8 cellular contexts compared by ENCODE assay signal in genomic region chr19:4567584-4568071, GRCh38. TPM values are rescaled to one million over a fixed set of nuclear protein-coding genes. Genes with fewer than 3 reads are reported as not detected.
A peak's percentile ranks its signal among the peaks of the same experiment; 100 is the strongest.
DNase-seq lines count a peak whose midpoint lies in the region; ATAC-seq and TF ChIP-seq lines count a peak whose summit lies in the region.

No MANE protein-coding gene starts in this region.

- no peak overlapping the region for H3K18ac ChIP-seq in IMR-90 (ENCODE audit: low read depth, low read length)

- no peak overlapping the region for H2BK5ac ChIP-seq in IMR-90 (ENCODE audit: low read depth, low read length, poor library complexity, severe bottlenecking)

- intact Hi-C loops in IMR-90 (cut with micrococcal nuclease) = no loop called here
- intact Hi-C loops in activated CD4-positive, alpha-beta T cell treated with anti-CD3 and anti-CD28 coated beads for 36 hours (cut with DNase I, micrococcal nuclease) = loop anchor here in 1 of 2 experiments (1.0 to 5.0 kb wide), 2 partner anchors 69 to 235 kb away; no protein-coding TSS in a partner anchor
- intact Hi-C loops in dendritic cell treated with granulocyte-macrophage colony-stimulating factor and Interleukin-4, amounts not matched to agents 40 ng/mL and 50 ng/mL, for 4 days (cut with micrococcal nuclease) = no loop called here
- intact Hi-C loops in mucosa of descending colon (cut with DNase I, micrococcal nuclease) = loop anchor here in 1 of 2 donors (5.0 kb wide), 1 partner anchor 70 kb away; the partner anchor contains the start of gene TNFAIP8L1

- WGBS in IMR-90 (ENCODE audit: extremely low coverage in 2 of 2, insufficient read length in 1 of 2), 2 experiments = 58% methylated on average over 7 of the region's 14 CpGs; no CpG with 5 or more reads in 1 of the 2 experiments

- dilution Hi-C loops in IMR-90 (cut with HindIII; ENCODE audit: low sequenced_read_pairs, unreplicated experiment) = no loop called here

- no peak overlapping the region for H4K91ac ChIP-seq in IMR-90 (ENCODE audit: insufficient read depth, low read depth, low read length)

- DNase-seq in CD1c-positive myeloid dendritic cell (ENCODE audit: extremely low spot score) = peak; percentile 77
- peak; percentile 20 for DNase-seq in IMR-90
- DNase-seq in activated CD4-positive, alpha-beta T cell treated with anti-CD3 and anti-CD28 coated beads for 36 hours = peak; percentile 85
- DNase-seq in mucosa of descending colon = peak; percentile 70 to 81 (median 76)
- DNase-seq in HCEC 1CT = no peak

- in situ Hi-C loops in IMR-90 (cut with MboI; ENCODE audit: low sequenced_read_pairs) = no loop called here

- CTCF ChIA-PET in IMR-90 (lab: Yijun Ruan, JAX) = interaction anchor here (0.6 to 1.3 kb wide), 5 partner anchors 9 to 68 kb away, joined by 3 to 6 read pairs (median 3); no protein-coding TSS in a partner anchor
- CTCF ChIA-PET in activated CD4-positive, alpha-beta T cell treated with anti-CD3 and anti-CD28 coated beads for 36 hours (lab: Charles Lee) = interaction anchor here (1.2 to 3.8 kb wide), 6 partner anchors 9 to 70 kb away, joined by 3 to 28 read pairs (median 8); no protein-coding TSS in a partner anchor

- no peaks in the 10 kb centered on the region for H3K9me3 ChIP-seq in IMR-90 (ENCODE audit: control insufficient read depth, insufficient read depth, low read length)
- no peaks in the 10 kb centered on the region for H3K9me3 ChIP-seq in mucosa of descending colon

- no peak overlapping the region for H4K5ac ChIP-seq in IMR-90 (ENCODE audit: low read depth, low read length)

- H3K56ac ChIP-seq in IMR-90 (ENCODE audit: extremely low read depth, insufficient read depth, low read length) = no peak overlapping the region

- H3K4me2 ChIP-seq in IMR-90 (ENCODE audit: low read depth, low read length) = no peak overlapping the region

- TF ChIP-seq CTCF in IMR-90 (conservative IDR thresholded peaks at IDR 0.05; ENCODE audit: low read depth, low read length) = peak; percentile 71
- TF ChIP-seq CTCF in mucosa of descending colon (IDR thresholded peaks at IDR 0.05) = peak; percentile 55

- H3K27me3 Mint-ChIP-seq in activated CD4-positive, alpha-beta T cell treated with anti-CD3 and anti-CD28 coated beads for 36 hours = peaks cover 4% of the 10 kb centered on the region
- H3K27me3 Mint-ChIP-seq in dendritic cell treated with granulocyte-macrophage colony-stimulating factor and Interleukin-4, amounts not matched to agents 40 ng/mL and 50 ng/mL, for 4 days = no peaks in the 10 kb centered on the region
- H3K27me3 Mint-ChIP-seq in stimulated activated memory B cell treated with anti-CD40 and anti-IgM and Interleukin-4, amounts not matched to agents 10 μg/mL and 1 μg/mL and 100 μg/mL, for 72 hours = peaks cover 44% of the 10 kb centered on the region

- H3K4me3 ChIP-seq in IMR-90 (ENCODE audit: insufficient read depth, low read depth, low read length) = no peak overlapping the region
- H3K4me3 ChIP-seq in mucosa of descending colon = no peak overlapping the region

- no peak overlapping the region for H4K8ac ChIP-seq in IMR-90 (ENCODE audit: low read depth in 2 of 2, low read length in 2 of 2)

- no peak for TF ChIP-seq POLR2A in IMR-90 (IDR thresholded peaks at IDR 0.05; ENCODE audit: low read depth, low read length)

- H3K23ac ChIP-seq in IMR-90 (ENCODE audit: low read depth, low read length) = no peak overlapping the region

- no peaks in the 10 kb centered on the region for H3K9me1 ChIP-seq in IMR-90 (ENCODE audit: insufficient read depth, low read length)

- H4K20me1 ChIP-seq in IMR-90 (ENCODE audit: insufficient read depth, low read length) = no peaks in the 10 kb centered on the region

- H3K36me3 ChIP-seq in IMR-90 (ENCODE audit: control insufficient read depth, insufficient read depth, low read length) (no peaks in the 10 kb centered on the region), mucosa of descending colon (ENCODE audit: low read depth) (no peaks in the 10 kb centered on the region)

- no peaks in the 10 kb centered on the region for H3K4me1 Mint-ChIP-seq in activated CD4-positive, alpha-beta T cell treated with anti-CD3 and anti-CD28 coated beads for 36 hours
- H3K4me1 Mint-ChIP-seq in dendritic cell treated with granulocyte-macrophage colony-stimulating factor and Interleukin-4, amounts not matched to agents 40 ng/mL and 50 ng/mL, for 4 days (ENCODE audit: low read depth) = peaks cover 51% of the 10 kb centered on the region
- peaks cover 10% of the 10 kb centered on the region for H3K4me1 Mint-ChIP-seq in stimulated activated memory B cell treated with anti-CD40 and anti-IgM and Interleukin-4, amounts not matched to agents 10 μg/mL and 1 μg/mL and 100 μg/mL, for 72 hours

- H3K4me3 Mint-ChIP-seq in activated CD4-positive, alpha-beta T cell treated with anti-CD3 and anti-CD28 coated beads for 36 hours = no peak overlapping the region
- H3K4me3 Mint-ChIP-seq in dendritic cell treated with granulocyte-macrophage colony-stimulating factor and Interleukin-4, amounts not matched to agents 40 ng/mL and 50 ng/mL, for 4 days = no peak overlapping the region
- H3K4me3 Mint-ChIP-seq in stimulated activated memory B cell treated with anti-CD40 and anti-IgM and Interleukin-4, amounts not matched to agents 10 μg/mL and 1 μg/mL and 100 μg/mL, for 72 hours = no peak overlapping the region

- H3K4ac ChIP-seq in IMR-90 (ENCODE audit: low read depth, low read length) = no peak overlapping the region

- no peak overlapping the region for H3K27ac Mint-ChIP-seq in activated CD4-positive, alpha-beta T cell treated with anti-CD3 and anti-CD28 coated beads for 36 hours
- H3K27ac Mint-ChIP-seq in dendritic cell treated with granulocyte-macrophage colony-stimulating factor and Interleukin-4, amounts not matched to agents 40 ng/mL and 50 ng/mL, for 4 days = peak overlapping the region; percentile 65
- no peak overlapping the region for H3K27ac Mint-ChIP-seq in stimulated activated memory B cell treated with anti-CD40 and anti-IgM and Interleukin-4, amounts not matched to agents 10 μg/mL and 1 μg/mL and 100 μg/mL, for 72 hours

- H3K36me3 Mint-ChIP-seq in activated CD4-positive, alpha-beta T cell treated with anti-CD3 and anti-CD28 coated beads for 36 hours (ENCODE audit: low read depth) = no peaks in the 10 kb centered on the region
- no peaks in the 10 kb centered on the region for H3K36me3 Mint-ChIP-seq in dendritic cell treated with granulocyte-macrophage colony-stimulating factor and Interleukin-4, amounts not matched to agents 40 ng/mL and 50 ng/mL, for 4 days (ENCODE audit: low read depth)
- H3K36me3 Mint-ChIP-seq in stimulated activated memory B cell treated with anti-CD40 and anti-IgM and Interleukin-4, amounts not matched to agents 10 μg/mL and 1 μg/mL and 100 μg/mL, for 72 hours = no peaks in the 10 kb centered on the region

- H3K9me3 Mint-ChIP-seq in activated CD4-positive, alpha-beta T cell treated with anti-CD3 and anti-CD28 coated beads for 36 hours (ENCODE audit: low read depth) = no peaks in the 10 kb centered on the region
- H3K9me3 Mint-ChIP-seq in dendritic cell treated with granulocyte-macrophage colony-stimulating factor and Interleukin-4, amounts not matched to agents 40 ng/mL and 50 ng/mL, for 4 days = no peaks in the 10 kb centered on the region
- H3K9me3 Mint-ChIP-seq in stimulated activated memory B cell treated with anti-CD40 and anti-IgM and Interleukin-4, amounts not matched to agents 10 μg/mL and 1 μg/mL and 100 μg/mL, for 72 hours = no peaks in the 10 kb centered on the region

- peak; percentile 45; the same call in 1 of the 2 replicates for TF ChIP-seq RAD21 in IMR-90 (IDR thresholded peaks at IDR 0.05; ENCODE audit: low read length)

- no peak overlapping the region for H2AK5ac ChIP-seq in IMR-90 (ENCODE audit: low read depth, low read length)

- H2AFZ ChIP-seq in IMR-90 (replicated peaks; ENCODE audit: low read length, poor library complexity) = peak overlapping the region; percentile 26

- H3K9ac ChIP-seq in IMR-90 (ENCODE audit: low read depth, low read length) = no peak overlapping the region

- H3K27me3 ChIP-seq in IMR-90 (ENCODE audit: control insufficient read depth, insufficient read depth, low read length) = no peaks in the 10 kb centered on the region

- H3K4me1 ChIP-seq in IMR-90 (ENCODE audit: control insufficient read depth, insufficient read depth, low read length) (no peaks in the 10 kb centered on the region), mucosa of descending colon (ENCODE audit: low read depth) (no peaks in the 10 kb centered on the region)

- ATAC-seq in IMR-90 (ENCODE audit: low read depth) = peak; percentile 70
- ATAC-seq in activated CD4-positive, alpha-beta T cell treated with anti-CD3 and anti-CD28 coated beads for 36 hours = peak; percentile 94
- ATAC-seq in mucosa of descending colon = peak; percentile 85
- ATAC-seq in stimulated activated memory B cell treated with anti-CD40 and anti-IgM and Interleukin-4, amounts not matched to agents 10 μg/mL and 1 μg/mL and 100 μg/mL, for 72 hours = peak; percentile 56
- no peak for ATAC-seq in GM21381 (IDR thresholded peaks at IDR 0.05; ENCODE audit: unreplicated experiment)

- H3K14ac ChIP-seq in IMR-90 (replicated peaks; ENCODE audit: low read depth, low read length) = no peak overlapping the region

- POLR2A ChIA-PET in IMR-90 (lab: Charles Lee; ENCODE audit: unreplicated experiment) = no interaction called here
- POLR2A ChIA-PET in activated CD4-positive, alpha-beta T cell treated with anti-CD3 and anti-CD28 coated beads for 36 hours (lab: Charles Lee) = no interaction called here

- H3K79me1 ChIP-seq in IMR-90 (ENCODE audit: low read depth in 1 of 2, low read length in 2 of 2) = no peaks in the 10 kb centered on the region

- no peak overlapping the region for H2BK15ac ChIP-seq in IMR-90 (ENCODE audit: low read depth, low read length)

- H3K27ac ChIP-seq in IMR-90 (ENCODE audit: insufficient read depth, low read length) = no peak overlapping the region

- no peak overlapping the region for H2BK120ac ChIP-seq in IMR-90 (ENCODE audit: low read depth, low read length)

- peak overlapping the region; percentile 66 for H2AK9ac ChIP-seq in IMR-90 (replicated peaks; ENCODE audit: low read depth, low read length, poor library complexity)

- H2BK20ac ChIP-seq in IMR-90 (ENCODE audit: low read depth, low read length) = no peak overlapping the region

- BruUV-seq in IMR-90 (replicated peaks; lab: Mats Ljungman, UMichigan) = no TSS peak

RNA-seq across cellular contexts. Expression of gene SEMA6B, which starts 8.1 kb away (rescaled TPM):
- total RNA-seq in IMR-90 (2012; rRNA removed) = 0.18 and 0.28 TPM in 2 replicates
- polyA plus RNA-seq in IMR-90 (2012; rRNA removed) = 0.72 and 0.73 TPM in 2 replicates
- 0.63 and 1.6 TPM in 2 replicates for polyA plus RNA-seq in IMR-90 (2012; cell fraction: cytosol; rRNA removed)
- 0.31 and 0.55 TPM in 2 replicates for polyA plus RNA-seq in IMR-90 (2012; cell fraction: nucleus; rRNA removed; ENCODE audit: low replicate concordance)
- not detected for total RNA-seq in activated CD4-positive, alpha-beta T cell treated with anti-CD3 and anti-CD28 coated beads for 36 hours
- 1 to 10 TPM; 2.5 to 8.4 (median 5.9) TPM for total RNA-seq in mucosa of descending colon

RNA-seq across cellular contexts. Expression of gene LRG1, which starts 27.8 kb away (rescaled TPM):
- total RNA-seq in IMR-90 (2012; rRNA removed) = not detected in 2 replicates
- polyA plus RNA-seq in IMR-90 (2012; rRNA removed) = 0.03 TPM in 1 of 2 replicates, not detected in the other
- polyA plus RNA-seq in IMR-90 (2012; cell fraction: cytosol; rRNA removed) = 0.01 and 0.07 TPM in 2 replicates
- polyA plus RNA-seq in IMR-90 (2012; cell fraction: nucleus; rRNA removed; ENCODE audit: low replicate concordance) = not detected in 2 replicates
- total RNA-seq in activated CD4-positive, alpha-beta T cell treated with anti-CD3 and anti-CD28 coated beads for 36 hours = under 1 TPM; 0.35 to 0.57 TPM
- 10 to 100 TPM in 2 of 3 donors, 1 to 10 TPM in 1; 7.9 to 25.0 (median 22.8) TPM for total RNA-seq in mucosa of descending colon

RNA-seq across cellular contexts. Expression of gene PLIN5, which starts 32.6 kb away (rescaled TPM):
- total RNA-seq in IMR-90 (2012; rRNA removed) = not detected in 2 replicates
- not detected in 2 replicates for polyA plus RNA-seq in IMR-90 (2012; rRNA removed)
- polyA plus RNA-seq in IMR-90 (2012; cell fraction: cytosol; rRNA removed) = 0.03 and 0.05 TPM in 2 replicates
- 0.36 and 0.41 TPM in 2 replicates for polyA plus RNA-seq in IMR-90 (2012; cell fraction: nucleus; rRNA removed; ENCODE audit: low replicate concordance)
- not detected for total RNA-seq in activated CD4-positive, alpha-beta T cell treated with anti-CD3 and anti-CD28 coated beads for 36 hours
- 1 to 10 TPM; 3.2 to 6.7 (median 4.5) TPM for total RNA-seq in mucosa of descending colon

RNA-seq across cellular contexts. Expression of gene PLIN4, which starts 49.3 kb away (rescaled TPM):
- total RNA-seq in IMR-90 (2012; rRNA removed) (under 0.01 TPM in 2 replicates), mucosa of descending colon (10 to 100 TPM in 1 of 3 donors, 1 to 10 TPM in 2; 2.8 to 90.0 (median 3.4) TPM)
- polyA plus RNA-seq in IMR-90 (2012; rRNA removed) = 0.07 and 0.09 TPM in 2 replicates
- polyA plus RNA-seq in IMR-90 (2012; cell fraction: cytosol; rRNA removed) = 0.09 and 0.10 TPM in 2 replicates
- 0.09 and 0.20 TPM in 2 replicates for polyA plus RNA-seq in IMR-90 (2012; cell fraction: nucleus; rRNA removed; ENCODE audit: low replicate concordance)
- total RNA-seq in activated CD4-positive, alpha-beta T cell treated with anti-CD3 and anti-CD28 coated beads for 36 hours = not detected
